ENCODE assay signal across 23 cellular contexts in genomic region chr2:68974946-68975665, GRCh38. TPM values are rescaled to one million over a fixed set of nuclear protein-coding genes. Genes with fewer than 3 reads are reported as not detected.
"Had no signal": no experiment of that assay in that cellular context is flagged by ENCODE, and none has a peak within 500 bp of the region (broad histone marks: within the 10 kb centered on the region; RNA-seq: fewer than 3 reads in every experiment).

No MANE protein-coding gene starts in this region.

- H3K4me3 Mint-ChIP-seq: activated naive CD8-positive, alpha-beta T cell treated with anti-CD3 and anti-CD28 coated beads for 36 hours; activated T-helper 1 cell treated with anti-CD3 and anti-CD28 coated beads, Interleukin-12 subunit alpha, Interleukin-12 subunit beta, Interleukin-2, Interleukin-4 antibody, amounts not matched to agents 30 ng/mL and 10 ng/mL and 1 ng/mL, durations not matched to agents 14 hours and 24 hours and 36 hours; endodermal cell; naive B cell; stimulated activated naive B cell treated with anti-CD40 and anti-IgM and Interleukin-4, amounts not matched to agents 10 μg/mL and 1 μg/mL and 100 μg/mL, for 72 hours had no signal

- H3K27me3 ChIP-seq: breast epithelium, tibial nerve, vagina had no signal

- H3K9me3 ChIP-seq: breast epithelium, lower lobe of right lung, tibial nerve, vagina had no signal

- H3K9me3 Mint-ChIP-seq: activated naive CD8-positive, alpha-beta T cell treated with anti-CD3 and anti-CD28 coated beads for 36 hours; activated T-helper 1 cell treated with anti-CD3 and anti-CD28 coated beads, Interleukin-12 subunit alpha, Interleukin-12 subunit beta, Interleukin-2, Interleukin-4 antibody, amounts not matched to agents 30 ng/mL and 10 ng/mL and 1 ng/mL, durations not matched to agents 14 hours and 24 hours and 36 hours; endodermal cell; naive B cell; stimulated activated naive B cell treated with anti-CD40 and anti-IgM and Interleukin-4, amounts not matched to agents 10 μg/mL and 1 μg/mL and 100 μg/mL, for 72 hours had no signal

- H3K4me3 ChIP-seq: breast epithelium, dorsolateral prefrontal cortex, hepatocyte, lower lobe of right lung, tibial nerve, vagina had no signal

- H3K79me2 ChIP-seq: hepatocyte, parathyroid adenoma had no signal

- H3K4me2 ChIP-seq: hepatocyte had no signal

- H3K36me3 Mint-ChIP-seq: activated naive CD8-positive, alpha-beta T cell treated with anti-CD3 and anti-CD28 coated beads for 36 hours had no signal

- H3K4me1 ChIP-seq: breast epithelium, lower lobe of right lung, parathyroid adenoma, tibial nerve, vagina had no signal

- H2AFZ ChIP-seq: hepatocyte, parathyroid adenoma had no signal

- H3K27ac Mint-ChIP-seq: activated naive CD8-positive, alpha-beta T cell treated with anti-CD3 and anti-CD28 coated beads for 36 hours; activated T-helper 1 cell treated with anti-CD3 and anti-CD28 coated beads, Interleukin-12 subunit alpha, Interleukin-12 subunit beta, Interleukin-2, Interleukin-4 antibody, amounts not matched to agents 30 ng/mL and 10 ng/mL and 1 ng/mL, durations not matched to agents 14 hours and 24 hours and 36 hours; endodermal cell; stimulated activated naive B cell treated with anti-CD40 and anti-IgM and Interleukin-4, amounts not matched to agents 10 μg/mL and 1 μg/mL and 100 μg/mL, for 72 hours had no signal

- H3K4me1 Mint-ChIP-seq: activated naive CD8-positive, alpha-beta T cell treated with anti-CD3 and anti-CD28 coated beads for 36 hours; naive B cell; stimulated activated naive B cell treated with anti-CD40 and anti-IgM and Interleukin-4, amounts not matched to agents 10 μg/mL and 1 μg/mL and 100 μg/mL, for 72 hours had no signal

- H3K9ac ChIP-seq: parathyroid adenoma had no signal

- H3K36me3 ChIP-seq: breast epithelium, lower lobe of right lung, tibial nerve, vagina had no signal

- DNase-seq: activated naive CD8-positive, alpha-beta T cell treated with anti-CD3 and anti-CD28 coated beads for 36 hours; amygdala; dorsolateral prefrontal cortex; endodermal cell; erythroblast; kidney glomerular epithelial cell; lower lobe of right lung; midbrain; naive B cell; stimulated activated CD4-positive, alpha-beta T cell treated with anti-CD3 and anti-CD28 coated beads, Interleukin-4, amount 100 ng/mL, for 1 hour; stimulated activated naive B cell treated with anti-CD40 and anti-IgM and Interleukin-4, amounts not matched to agents 10 μg/mL and 1 μg/mL and 100 μg/mL, for 72 hours had no signal

- H3K27ac ChIP-seq: breast epithelium, dorsolateral prefrontal cortex, hepatocyte, lower lobe of right lung, parathyroid adenoma, tibial nerve, vagina had no signal

- ATAC-seq: lower lobe of right lung; stimulated activated naive B cell treated with anti-CD40 and anti-IgM and Interleukin-4, amounts not matched to agents 10 μg/mL and 1 μg/mL and 100 μg/mL, for 72 hours had no signal

RNA-seq across cellular contexts. Expression of gene GKN1, which starts 0.7 kb away (rescaled TPM):
- total RNA-seq: activated CD8-positive, alpha-beta memory T cell treated with anti-CD3 and anti-CD28 coated beads for 36 hours; activated naive CD8-positive, alpha-beta T cell treated with anti-CD3 and anti-CD28 coated beads for 36 hours; activated T-helper 1 cell treated with anti-CD3 and anti-CD28 coated beads, Interleukin-12 subunit alpha, Interleukin-12 subunit beta, Interleukin-2, Interleukin-4 antibody, amounts not matched to agents 30 ng/mL and 10 ng/mL and 1 ng/mL, durations not matched to agents 14 hours and 24 hours and 36 hours; breast epithelium; dorsolateral prefrontal cortex; endodermal cell; glomerular endothelial cell; lower lobe of right lung; renal cortical epithelial cell; skeletal muscle tissue; subcutaneous adipose tissue; tibial nerve; vagina had no signal

RNA-seq across cellular contexts. Expression of gene GKN2, which starts 22.4 kb away (rescaled TPM):
- total RNA-seq: activated CD8-positive, alpha-beta memory T cell treated with anti-CD3 and anti-CD28 coated beads for 36 hours; activated naive CD8-positive, alpha-beta T cell treated with anti-CD3 and anti-CD28 coated beads for 36 hours; activated T-helper 1 cell treated with anti-CD3 and anti-CD28 coated beads, Interleukin-12 subunit alpha, Interleukin-12 subunit beta, Interleukin-2, Interleukin-4 antibody, amounts not matched to agents 30 ng/mL and 10 ng/mL and 1 ng/mL, durations not matched to agents 14 hours and 24 hours and 36 hours; breast epithelium; dorsolateral prefrontal cortex; endodermal cell; fibroblast of villous mesenchyme; glomerular endothelial cell; hepatocyte; renal cortical epithelial cell; skeletal muscle tissue; subcutaneous adipose tissue; tibial nerve; vagina had no signal

RNA-seq across cellular contexts. Expression of gene ANTXR1, which starts 37.9 kb away (rescaled TPM):
- total RNA-seq: activated T-helper 1 cell treated with anti-CD3 and anti-CD28 coated beads, Interleukin-12 subunit alpha, Interleukin-12 subunit beta, Interleukin-2, Interleukin-4 antibody, amounts not matched to agents 30 ng/mL and 10 ng/mL and 1 ng/mL, durations not matched to agents 14 hours and 24 hours and 36 hours had no signal
